Comparison of ENCODE assay signal across 9 cellular contexts in genomic region chr19:46428278-46429141, GRCh38. TPM values are rescaled to one million over a fixed set of nuclear protein-coding genes. Genes with fewer than 3 reads are reported as not detected.
DNase-seq lines count a peak whose midpoint lies in the region; ATAC-seq, FAIRE-seq and TF ChIP-seq lines count a peak whose summit lies in the region.
"Had no signal": no experiment of that assay in that cellular context is flagged by ENCODE, and none has a peak within 500 bp of the region (broad histone marks: within the 10 kb centered on the region; RNA-seq: fewer than 3 reads in every experiment).

Gene PNMA8C, minus strand, starts transcription at chr19:46428936. Its CDS starts 577 bp downstream, at chr19:46428359.

- no peaks in the 10 kb centered on the region for H3K79me2 ChIP-seq in GM12878 (ENCODE audit: control insufficient read depth, insufficient read depth, low read length)

- TF ChIP-seq EP300 in GM12878 (IDR thresholded peaks at IDR 0.05; ENCODE audit: borderline replicate concordance in 1 of 2, control insufficient read depth in 1 of 2, low read depth in 2 of 2, low read length in 2 of 2) = no peak

- H3K9me3 ChIP-seq in GM12878 (replicated peaks; ENCODE audit: control insufficient read depth, insufficient read depth, low read length) (no peaks in the 10 kb centered on the region), iPS-15b (ENCODE audit: control insufficient read depth, insufficient read depth, low read length) (no peaks in the 10 kb centered on the region), skeletal muscle satellite cell (replicated peaks; ENCODE audit: low read length) (no peaks in the 10 kb centered on the region)

- no peak for TF ChIP-seq CTCF in GM12878 (IDR thresholded peaks at IDR 0.05 in 2 of 3, conservative IDR thresholded peaks at IDR 0.05 in 1 of 3; ENCODE audit: control insufficient read depth in 2 of 3, extremely low read depth in 1 of 3, insufficient read depth in 1 of 3, low read depth in 3 of 3, low read length in 3 of 3)

- no peaks in the 10 kb centered on the region for H4K20me1 ChIP-seq in GM12878 (ENCODE audit: control insufficient read depth, insufficient read depth)

- in situ Hi-C loops in GM12878 (cut with MboI) = no loop called here

- no peak for TF ChIP-seq RAD21 in GM12878 (IDR thresholded peaks at IDR 0.05; ENCODE audit: insufficient read depth, low read depth, low read length)

- SMC1A ChIA-PET in GM12878 (lab: Charles Lee; ENCODE audit: uncharacterized antibody, unreplicated experiment) = no interaction called here

- no peak within 1 kb of the TSS for H3K4me3 ChIP-seq in GM12878
- peak within 1 kb of the TSS; percentile 58 for H3K4me3 ChIP-seq in iPS-15b (ENCODE audit: low read depth, low read length)
- H3K4me3 ChIP-seq in skeletal muscle satellite cell (ENCODE audit: low read length) = peak within 1 kb of the TSS; percentile 58

- peaks cover 22% of the 10 kb centered on the region for H3K4me1 Mint-ChIP-seq in T-helper 1 cell treated with Interleukin-12 subunit alpha and Interleukin-12 subunit beta and Interleukin-4 antibody, amounts not matched to agents 30 μg/mL and 1 μg/mL, for 36 hours (ENCODE audit: low read depth)

- POLR2A ChIA-PET in GM12878 (lab: Charles Lee) = no interaction called here

- DNase-seq in HTR-8/SVneo (ENCODE audit: insufficient read length, low spot score) = no peak
- no peak for DNase-seq in GM12878 (ENCODE audit: low read depth, low spot score)
- no peak for DNase-seq in NCI-H345 treated with DMSO at 0.1 percent for 48 hours (lab: John Stamatoyannopoulos, UW; ENCODE audit: unreplicated experiment)
- no peak for DNase-seq in NCI-H2081 treated with DMSO at 0.1 percent for 48 hours (lab: John Stamatoyannopoulos, UW)

- 23% methylated on average over 50 of the region's 50 CpGs for WGBS in GM12878 (ENCODE audit: insufficient coverage, insufficient replicate concordance, low lambda C conversion rate, missing lambda C conversion rate)

- CTCF ChIA-PET in GM12878 (lab: Yijun Ruan, JAX) = no interaction called here

- FAIRE-seq in HTR-8/SVneo (lab: Jason Lieb, UNC) = peak; percentile 69
- no peak for FAIRE-seq in GM12878 (lab: Jason Lieb, UNC)

- intact Hi-C loops in GM12878 (cut with micrococcal nuclease; ENCODE audit: unreplicated experiment) = no loop called here

- H3K4me1 ChIP-seq in GM12878 (ENCODE audit: control insufficient read depth, insufficient read depth, low read length) (no peaks in the 10 kb centered on the region), iPS-15b (ENCODE audit: control insufficient read depth, insufficient read depth, low read length) (peaks cover 6% of the 10 kb centered on the region), skeletal muscle satellite cell (ENCODE audit: control insufficient read depth, insufficient read depth, low read length) (peaks cover 13% of the 10 kb centered on the region)

- no peak within 1 kb of the TSS for H2AFZ ChIP-seq in GM12878 (ENCODE audit: control insufficient read depth, low read depth, low read length)

- H3K4me3 Mint-ChIP-seq in T-helper 1 cell treated with Interleukin-12 subunit alpha and Interleukin-12 subunit beta and Interleukin-4 antibody, amounts not matched to agents 30 μg/mL and 1 μg/mL, for 36 hours = peak within 1 kb of the TSS; percentile 73

- RAD21 ChIA-PET in GM12878 (lab: Charles Lee; ENCODE audit: unreplicated experiment) = no interaction called here

- peaks cover 77% of the 10 kb centered on the region for H3K27me3 Mint-ChIP-seq in T-helper 1 cell treated with Interleukin-12 subunit alpha and Interleukin-12 subunit beta and Interleukin-4 antibody, amounts not matched to agents 30 μg/mL and 1 μg/mL, for 36 hours (ENCODE audit: low read depth)

- no peaks in the 10 kb centered on the region for H3K36me3 Mint-ChIP-seq in T-helper 1 cell treated with Interleukin-12 subunit alpha and Interleukin-12 subunit beta and Interleukin-4 antibody, amounts not matched to agents 30 μg/mL and 1 μg/mL, for 36 hours (ENCODE audit: low read depth)

- H3K27ac ChIP-seq in GM12878 (ENCODE audit: control insufficient read depth, insufficient read depth) = no peak within 1 kb of the TSS

- BruUV-seq in GM12878 (replicated peaks; lab: Mats Ljungman, UMichigan) = no TSS peak

- H3K36me3 ChIP-seq in GM12878 (ENCODE audit: control insufficient read depth in 2 of 2, insufficient read depth in 2 of 2, low read length in 1 of 2) (no peaks in the 10 kb centered on the region), iPS-15b (ENCODE audit: control insufficient read depth, insufficient read depth, low read length) (no peaks in the 10 kb centered on the region), skeletal muscle satellite cell (ENCODE audit: insufficient read depth, low read length) (no peaks in the 10 kb centered on the region)

- peaks cover 0 to 5% of the 10 kb centered on the region in 2 experiments; a peak in 2 of 4 replicates for H3K27me3 ChIP-seq in GM12878 (replicated peaks in 1 of 2; ENCODE audit: control insufficient read depth in 2 of 2, insufficient read depth in 2 of 2, low read length in 1 of 2)
- H3K27me3 ChIP-seq in iPS-15b (ENCODE audit: control insufficient read depth, insufficient read depth, low read length) = peaks cover 24% of the 10 kb centered on the region
- H3K27me3 ChIP-seq in skeletal muscle satellite cell (ENCODE audit: control insufficient read depth, insufficient read depth, low read length) = peaks cover 7% of the 10 kb centered on the region

- H3K27ac Mint-ChIP-seq in T-helper 1 cell treated with Interleukin-12 subunit alpha and Interleukin-12 subunit beta and Interleukin-4 antibody, amounts not matched to agents 30 μg/mL and 1 μg/mL, for 36 hours = peak within 1 kb of the TSS; percentile 57

- H3K4me2 ChIP-seq in GM12878 (ENCODE audit: control insufficient read depth, insufficient read depth) = peak within 1 kb of the TSS; percentile 56; the same call in 1 of the 2 replicates
- H3K4me2 ChIP-seq in skeletal muscle satellite cell (ENCODE audit: low read length) = peak within 1 kb of the TSS; percentile 81

- ATAC-seq in GM12878 (peak; percentile 33; the same call in 1 of the 3 replicates), HG02759 (IDR thresholded peaks at IDR 0.05; ENCODE audit: unreplicated experiment) (no peak)

- H3K9ac ChIP-seq in GM12878 (ENCODE audit: control insufficient read depth, insufficient read depth, low read length) = no peak within 1 kb of the TSS
- no peak within 1 kb of the TSS for H3K9ac ChIP-seq in iPS-15b (ENCODE audit: low read depth, low read length)
- no peak within 1 kb of the TSS for H3K9ac ChIP-seq in skeletal muscle satellite cell (ENCODE audit: low read depth, low read length)

- no peak for TF ChIP-seq POLR2A in GM12878 (IDR thresholded peaks at IDR 0.05; ENCODE audit: low read depth, low read length)

- no peaks in the 10 kb centered on the region for H3K9me3 Mint-ChIP-seq in T-helper 1 cell treated with Interleukin-12 subunit alpha and Interleukin-12 subunit beta and Interleukin-4 antibody, amounts not matched to agents 30 μg/mL and 1 μg/mL, for 36 hours

TF ChIP-seq in GM12878, 131 proteins besides CTCF, POLR2A, EP300 and RAD21:
- no peak for TF ChIP-seq CBX3 (IDR thresholded peaks at IDR 0.05; ENCODE audit: borderline replicate concordance, low read depth)
- TF ChIP-seq JUND (IDR thresholded peaks at IDR 0.05; ENCODE audit: low read depth, low read length) = no peak
- peak; percentile 45; the same call in 1 of the 2 replicates for TF ChIP-seq CREM (IDR thresholded peaks at IDR 0.05; ENCODE audit: low read depth)
- TF ChIP-seq RAD51 (IDR thresholded peaks at IDR 0.05) = no peak
- no peak for TF ChIP-seq IKZF1 (conservative IDR thresholded peaks at IDR 0.05)
- 0 out of 2 replicates have a peak, but pooled peaks have one; percentile 18 for TF ChIP-seq RUNX3 (IDR thresholded peaks at IDR 0.05; ENCODE audit: low read length)
- TF ChIP-seq MEF2A (IDR thresholded peaks at IDR 0.05; ENCODE audit: insufficient read depth, low read depth, low read length) = no peak
- TF ChIP-seq ZNF622 (IDR thresholded peaks at IDR 0.05) = no peak
- TF ChIP-seq HDAC2 (IDR thresholded peaks at IDR 0.05) = no peak
- peak; percentile 51; the same call in 1 of the 2 replicates for TF ChIP-seq CREB1 (IDR thresholded peaks at IDR 0.05; ENCODE audit: low read depth)
- no peak for TF ChIP-seq ZNF24 (IDR thresholded peaks at IDR 0.05)

RNA-seq across cellular contexts. Expression of gene PNMA8C, which starts in this region (rescaled TPM):
- total RNA-seq in GM12878 (2013; cell fraction: nucleolus; rRNA removed) = not detected in 2 replicates
- total RNA-seq in GM12878 (2014; rRNA removed) (not detected in 2 replicates), GM12878 (2014; rRNA removed; fragmentation: Illumina TruSeq; extraction: Trizol) (not detected in 2 replicates), GM12878 (2021) (not detected in 2 replicates)
- polyA plus RNA-seq in GM12878 (2011; ENCODE audit: low read depth) = not detected
- polyA plus RNA-seq in GM12878 (2011; rRNA removed) (not detected in 2 replicates), GM12878 (2014; fragmentation: Illumina TruSeq; extraction: Trizol) (not detected in 2 replicates), GM12878 (2014; fragmentation: Nextera tagmentation; extraction: Ambion mirVana) (not detected), GM12878 (2014; rRNA removed) (not detected in 2 replicates), GM12878 (2016; fragmentation: Nextera tagmentation; extraction: Ambion mirVana) (not detected)
- polyA plus RNA-seq in GM12878 (2011; cell fraction: cytosol; rRNA removed) = not detected in 2 replicates
- polyA plus RNA-seq in GM12878 (2011; cell fraction: nucleus; rRNA removed) = not detected in 2 replicates
- 0.03 TPM in 1 of 2 replicates, not detected in the other for polyA plus RNA-seq in GM12878 (2012)
- polyA minus RNA-seq in GM12878 (2011; rRNA and poly(A)+ RNA removed) = not detected in 2 replicates
- not detected in 2 replicates for polyA minus RNA-seq in GM12878 (2011; cell fraction: cytosol; rRNA and poly(A)+ RNA removed)
- polyA minus RNA-seq in GM12878 (2011; cell fraction: nucleus; rRNA and poly(A)+ RNA removed) = not detected in 2 replicates
- total RNA-seq in skeletal muscle satellite cell (2012; rRNA removed) = under 0.01 TPM in 1 of 2 replicates, not detected in the other
- total RNA-seq: SK-MEL-5 had no signal

Comparison
In these comparisons a context has a peak if more than half of its experiments do, and no peak if none do; other contexts are left out.
1. Peak in ATAC-seq and H3K4me2 ChIP-seq in GM12878; RNA of the gene not detected or under 1 TPM.